8 cellular contexts compared by ENCODE assay signal in genomic region chr22:50030315-50031188, GRCh38. TPM values are rescaled to one million over a fixed set of nuclear protein-coding genes. Genes with fewer than 3 reads are reported as not detected.
DNase-seq lines count a peak whose midpoint lies in the region; ATAC-seq and TF ChIP-seq lines count a peak whose summit lies in the region.

No MANE protein-coding gene starts in this region.

- H2AFZ ChIP-seq in neural cell (ENCODE audit: low read depth, low read length) = no peak overlapping the region

- H3F3A ChIP-seq in neural cell (ENCODE audit: insufficient read depth, low read length, poor library complexity, severe bottlenecking) = no peaks in the 10 kb centered on the region

- H3K27ac ChIP-seq in neural cell (ENCODE audit: low read length) = no peak overlapping the region

- H3K9me2 ChIP-seq in neural cell (ENCODE audit: insufficient read depth, low read length) = no peaks in the 10 kb centered on the region

- no peaks in the 10 kb centered on the region for H4K20me1 ChIP-seq in neural cell (ENCODE audit: insufficient read depth)

- H3K9ac ChIP-seq in neural cell (ENCODE audit: low read length) = peak overlapping the region; percentile 44

- intact Hi-C loops in activated T-helper 1 cell treated with anti-CD3 and anti-CD28 coated beads, Interleukin-12 subunit alpha, Interleukin-12 subunit beta, Interleukin-2, Interleukin-4 antibody, amounts not matched to agents 30 ng/mL and 10 ng/mL and 1 ng/mL, durations not matched to agents 14 hours and 24 hours and 36 hours (cut with micrococcal nuclease) = loop anchor here (1.0 to 2.0 kb wide), 5 partner anchors 37 to 263 kb away; no protein-coding TSS in a partner anchor

- H3K9me3 Mint-ChIP-seq in activated T-helper 1 cell treated with anti-CD3 and anti-CD28 coated beads, Interleukin-12 subunit alpha, Interleukin-12 subunit beta, Interleukin-2, Interleukin-4 antibody, amounts not matched to agents 30 ng/mL and 10 ng/mL and 1 ng/mL, durations not matched to agents 14 hours and 24 hours and 36 hours = no peaks in the 10 kb centered on the region

- H3K79me2 ChIP-seq in neural cell (replicated peaks; ENCODE audit: insufficient read depth, low read length) = no peaks in the 10 kb centered on the region

- H3K9me3 ChIP-seq in neural cell (ENCODE audit: low read length) = no peaks in the 10 kb centered on the region

- H3K27me3 Mint-ChIP-seq in activated T-helper 1 cell treated with anti-CD3 and anti-CD28 coated beads, Interleukin-12 subunit alpha, Interleukin-12 subunit beta, Interleukin-2, Interleukin-4 antibody, amounts not matched to agents 30 ng/mL and 10 ng/mL and 1 ng/mL, durations not matched to agents 14 hours and 24 hours and 36 hours (ENCODE audit: insufficient read depth) = peaks cover 5% of the 10 kb centered on the region

- DNase-seq in EH (ENCODE audit: low read depth) = peak; percentile 59
- peak; percentile 81 for DNase-seq in HT-29 (ENCODE audit: low spot score)
- DNase-seq in RKO (ENCODE audit: low spot score) = peak; percentile 69
- DNase-seq in activated T-helper 1 cell treated with anti-CD3 and anti-CD28 coated beads, Interleukin-12 subunit alpha, Interleukin-12 subunit beta, Interleukin-2, Interleukin-4 antibody, amounts not matched to agents 30 ng/mL and 10 ng/mL and 1 ng/mL, durations not matched to agents 14 hours and 24 hours and 36 hours (ENCODE audit: low spot score) = peak; percentile 76
- peak; percentile 59 for DNase-seq in fibroblast of pulmonary artery (ENCODE audit: low read depth)
- peak; percentile 88 for DNase-seq in stimulated activated naive CD8-positive, alpha-beta T cell treated with anti-CD3 and anti-CD28 coated beads, Interleukin-15, Interleukin-2, amounts not matched to agents 100 U/mL and 50 U/mL, for 24 hours

- no peak overlapping the region for H3K4me3 Mint-ChIP-seq in activated T-helper 1 cell treated with anti-CD3 and anti-CD28 coated beads, Interleukin-12 subunit alpha, Interleukin-12 subunit beta, Interleukin-2, Interleukin-4 antibody, amounts not matched to agents 30 ng/mL and 10 ng/mL and 1 ng/mL, durations not matched to agents 14 hours and 24 hours and 36 hours

- H3K36me3 ChIP-seq in neural cell (ENCODE audit: insufficient read depth, low read length) = no peaks in the 10 kb centered on the region

- H3K36me3 Mint-ChIP-seq in activated T-helper 1 cell treated with anti-CD3 and anti-CD28 coated beads, Interleukin-12 subunit alpha, Interleukin-12 subunit beta, Interleukin-2, Interleukin-4 antibody, amounts not matched to agents 30 ng/mL and 10 ng/mL and 1 ng/mL, durations not matched to agents 14 hours and 24 hours and 36 hours (ENCODE audit: low read depth) = no peaks in the 10 kb centered on the region

- H3K4me3 ChIP-seq in fibroblast of pulmonary artery (replicated peaks; ENCODE audit: low read depth, low read length) (no peak overlapping the region), neural cell (ENCODE audit: low read length) (peak overlapping the region; percentile 63)

- H3K4me2 ChIP-seq in neural cell (ENCODE audit: low read length) = no peak overlapping the region

- TF ChIP-seq CTCF in fibroblast of pulmonary artery (IDR thresholded peaks at IDR 0.05; ENCODE audit: low read length, missing control alignments) = peak; percentile 69
- TF ChIP-seq CTCF in neural cell (IDR thresholded peaks at IDR 0.05; ENCODE audit: poor library complexity, severe bottlenecking) = peak; percentile 96

- no peak for TF ChIP-seq EP300 in neural cell (conservative IDR thresholded peaks at IDR 0.05; ENCODE audit: poor library complexity, severe bottlenecking)

- ATAC-seq in stimulated activated naive CD8-positive, alpha-beta T cell treated with anti-CD3 and anti-CD28 coated beads, Interleukin-15, Interleukin-2, amounts not matched to agents 100 U/mL and 50 U/mL, for 24 hours = peak; percentile 77
- no peak for ATAC-seq in HG02970 (IDR thresholded peaks at IDR 0.05; ENCODE audit: low FRiP score, unreplicated experiment)

- no peak overlapping the region for H3K27ac Mint-ChIP-seq in activated T-helper 1 cell treated with anti-CD3 and anti-CD28 coated beads, Interleukin-12 subunit alpha, Interleukin-12 subunit beta, Interleukin-2, Interleukin-4 antibody, amounts not matched to agents 30 ng/mL and 10 ng/mL and 1 ng/mL, durations not matched to agents 14 hours and 24 hours and 36 hours

- peaks cover 7% of the 10 kb centered on the region for H3K27me3 ChIP-seq in neural cell (ENCODE audit: insufficient read depth, low read depth, low read length)

- peaks cover 8% of the 10 kb centered on the region for H3K4me1 Mint-ChIP-seq in activated T-helper 1 cell treated with anti-CD3 and anti-CD28 coated beads, Interleukin-12 subunit alpha, Interleukin-12 subunit beta, Interleukin-2, Interleukin-4 antibody, amounts not matched to agents 30 ng/mL and 10 ng/mL and 1 ng/mL, durations not matched to agents 14 hours and 24 hours and 36 hours (ENCODE audit: low read depth)

- TF ChIP-seq RAD21 in neural cell (conservative IDR thresholded peaks at IDR 0.05) = peak; percentile 94

TF ChIP-seq in neural cell, 6 proteins besides CTCF, POLR2A, EP300 and RAD21:
- TF ChIP-seq TAF1 (IDR thresholded peaks at IDR 0.05; ENCODE audit: low read depth) (no peak), REST (IDR thresholded peaks at IDR 0.05; ENCODE audit: borderline replicate concordance) (no peak), POLR2AphosphoS5 (IDR thresholded peaks at IDR 0.05) (no peak), MXI1 (conservative IDR thresholded peaks at IDR 0.05; ENCODE audit: poor library complexity, severe bottlenecking) (no peak), SMC3 (conservative IDR thresholded peaks at IDR 0.05; ENCODE audit: poor library complexity) (peak; percentile 97)

RNA-seq across cellular contexts. Expression of gene IL17REL, which starts 18.0 kb away (rescaled TPM):
- total RNA-seq in HT-29 (2014; rRNA removed; shearing (Covaris generic)) = 0.03 and 0.13 TPM in 2 replicates
- total RNA-seq in activated T-helper 1 cell treated with anti-CD3 and anti-CD28 coated beads, Interleukin-12 subunit alpha, Interleukin-12 subunit beta, Interleukin-2, Interleukin-4 antibody, amounts not matched to agents 30 ng/mL and 10 ng/mL and 1 ng/mL, durations not matched to agents 14 hours and 24 hours and 36 hours = 0.05 TPM in 1 of 2 replicates, not detected in the other
- not detected in 2 replicates for polyA plus RNA-seq in neural cell
- not detected in 2 replicates for polyA minus RNA-seq in neural cell

RNA-seq across cellular contexts. Expression of gene TTLL8, which starts 27.5 kb away (rescaled TPM):
- not detected in 2 replicates for total RNA-seq in HT-29 (2014; rRNA removed; shearing (Covaris generic))
- not detected in 2 replicates for total RNA-seq in activated T-helper 1 cell treated with anti-CD3 and anti-CD28 coated beads, Interleukin-12 subunit alpha, Interleukin-12 subunit beta, Interleukin-2, Interleukin-4 antibody, amounts not matched to agents 30 ng/mL and 10 ng/mL and 1 ng/mL, durations not matched to agents 14 hours and 24 hours and 36 hours
- not detected in 2 replicates for polyA plus RNA-seq in neural cell
- polyA minus RNA-seq in neural cell = not detected in 2 replicates

RNA-seq across cellular contexts. Expression of gene MLC1, which starts 54.7 kb away (rescaled TPM):
- not detected in 2 replicates for total RNA-seq in HT-29 (2014; rRNA removed; shearing (Covaris generic))
- total RNA-seq in activated T-helper 1 cell treated with anti-CD3 and anti-CD28 coated beads, Interleukin-12 subunit alpha, Interleukin-12 subunit beta, Interleukin-2, Interleukin-4 antibody, amounts not matched to agents 30 ng/mL and 10 ng/mL and 1 ng/mL, durations not matched to agents 14 hours and 24 hours and 36 hours = not detected in 2 replicates
- not detected in 2 replicates for polyA plus RNA-seq in neural cell
- polyA minus RNA-seq in neural cell = 0.69 TPM in 1 of 2 replicates, not detected in the other

RNA-seq across cellular contexts. Expression of gene MOV10L1, which starts 59.3 kb away (rescaled TPM):
- total RNA-seq in HT-29 (2014; rRNA removed; shearing (Covaris generic)) = not detected in 2 replicates
- not detected in 2 replicates for total RNA-seq in activated T-helper 1 cell treated with anti-CD3 and anti-CD28 coated beads, Interleukin-12 subunit alpha, Interleukin-12 subunit beta, Interleukin-2, Interleukin-4 antibody, amounts not matched to agents 30 ng/mL and 10 ng/mL and 1 ng/mL, durations not matched to agents 14 hours and 24 hours and 36 hours
- not detected in 2 replicates for polyA plus RNA-seq in neural cell
- not detected in 2 replicates for polyA minus RNA-seq in neural cell
